18 cellular contexts compared by ENCODE assay signal in the genomic region with DNA sequence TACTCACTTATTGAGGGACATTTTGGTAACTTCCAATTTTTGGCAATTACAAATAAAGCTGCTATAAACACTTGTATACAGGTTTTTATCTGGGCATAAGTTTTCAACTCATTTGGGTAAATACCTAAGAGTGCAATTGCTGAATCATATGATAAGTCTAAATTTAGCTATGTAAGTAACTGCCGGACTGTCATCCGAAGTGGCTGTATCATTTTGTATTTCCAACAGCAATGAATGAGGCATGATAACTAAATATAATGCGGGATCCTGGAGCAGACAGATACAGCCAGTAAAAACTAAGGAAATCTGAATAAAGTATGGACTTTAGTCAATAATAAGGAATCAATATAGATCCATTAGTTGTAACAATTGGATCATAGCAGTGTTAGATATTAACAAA.
"Had no signal": no experiment of that assay in that cellular context is flagged by ENCODE, and none has a peak within 500 bp of the region (broad histone marks: within the 10 kb centered on the region; RNA-seq: fewer than 3 reads in every experiment).

No MANE protein-coding gene starts in this region.

- H3K4me1 ChIP-seq: SJCRH30 had no signal

- H3K4me3 ChIP-seq: SJCRH30 had no signal

- H3K36me3 ChIP-seq: SJCRH30 had no signal

- DNase-seq: KBM-7, MV-4-11, NCI-H1048, NCI-H1105, NCI-H1417, NCI-H1436 treated with DMSO at 0.1 percent for 48 hours, NCI-H1694, NCI-H187 treated with DMSO at 0.1 percent for 48 hours, NCI-H2029 treated with DMSO at 0.1 percent for 48 hours, NCI-H2107, NCI-H2227 treated with DMSO at 0.1 percent for 48 hours, NCI-H524, NCI-H526 treated with DMSO at 0.1 percent for 48 hours, NCI-H748 treated with DMSO at 0.1 percent for 48 hours, RPMI8226, SHP77 treated with DMSO at 0.1 percent for 48 hours, SJCRH30 had no signal

- ATAC-seq: SK-N-SH treated with all-trans-retinoic acid at 6 μM for 48 hours had no signal

- H3K27ac ChIP-seq: SJCRH30 had no signal

- H3K27me3 ChIP-seq: SJCRH30 had no signal

- H3K9me3 ChIP-seq: SJCRH30 had no signal
